In the genomic region with DNA sequence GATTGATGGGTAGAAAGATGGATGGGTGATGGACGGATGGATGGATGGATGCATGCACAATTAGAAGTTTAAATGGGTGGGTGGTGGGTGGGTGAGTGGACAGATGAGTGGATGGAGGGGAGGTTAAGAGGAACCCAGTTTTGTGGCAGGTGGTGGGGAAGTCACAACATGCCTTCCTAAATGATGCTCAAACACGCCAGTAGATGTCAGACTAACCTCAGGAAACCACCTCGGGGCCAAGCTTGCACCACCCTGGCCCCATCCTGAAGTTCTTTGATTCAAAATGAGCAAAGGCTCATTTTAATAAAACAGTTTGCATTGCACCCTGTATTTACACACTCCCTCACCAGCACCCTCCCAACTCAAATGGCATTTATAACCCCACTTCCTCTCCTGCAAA, we compare ENCODE assay signal across 8 cellular contexts.
DNase-seq lines count a peak whose midpoint lies in the region; ATAC-seq and TF ChIP-seq lines count a peak whose summit lies in the region.

No MANE protein-coding gene starts in this region.

- H3K4me1 Mint-ChIP-seq in activated naive CD8-positive, alpha-beta T cell treated with anti-CD3 and anti-CD28 coated beads, Interleukin-2, amount 50 U/mL, for 24 hours = no peaks in the 10 kb centered on the region

- H3K9me3 Mint-ChIP-seq in activated naive CD8-positive, alpha-beta T cell treated with anti-CD3 and anti-CD28 coated beads, Interleukin-2, amount 50 U/mL, for 24 hours = no peaks in the 10 kb centered on the region

- H3K36me3 ChIP-seq in cardiac muscle cell (no peaks in the 10 kb centered on the region), suprapubic skin (no peaks in the 10 kb centered on the region)

- TF ChIP-seq CTCF in cardiac muscle cell (IDR thresholded peaks at IDR 0.05; ENCODE audit: low read depth, low read length) = peak; percentile 62
- TF ChIP-seq CTCF in suprapubic skin (IDR thresholded peaks at IDR 0.05) = peak in 1 of 2 donors; percentile 54

- DNase-seq in EL (peak; percentile 73), MV-4-11 (lab: John Stamatoyannopoulos, UW) (peak; percentile 56), SHP77 (lab: John Stamatoyannopoulos, UW) (peak; percentile 68 to 73), cardiac muscle cell (ENCODE audit: low read depth in 1 of 2, low spot score in 1 of 2) (peak; percentile 68 to 83), pulmonary artery endothelial cell (ENCODE audit: low read depth, low spot score) (peak; percentile 20), suprapubic skin (ENCODE audit: low spot score in 2 of 2) (no peak)
- DNase-seq in activated naive CD8-positive, alpha-beta T cell treated with anti-CD3 and anti-CD28 coated beads, Interleukin-2, amount 50 U/mL, for 24 hours = peak; percentile 33

- no peak for TF ChIP-seq POLR2A in suprapubic skin (IDR thresholded peaks at IDR 0.05)

- TF ChIP-seq EP300 in suprapubic skin (IDR thresholded peaks at IDR 0.05) = no peak

- H3K27ac ChIP-seq in cardiac muscle cell (no peak overlapping the region), suprapubic skin (no peak overlapping the region)

- ATAC-seq in activated naive CD8-positive, alpha-beta T cell treated with anti-CD3 and anti-CD28 coated beads, Interleukin-2, amount 50 U/mL, for 24 hours = peak; percentile 80
- no peak for ATAC-seq in HG03520 (IDR thresholded peaks at IDR 0.05; ENCODE audit: unreplicated experiment)

- H3K4me3 ChIP-seq in cardiac muscle cell (no peak overlapping the region), suprapubic skin (no peak overlapping the region)

- no peaks in the 10 kb centered on the region for H3K9me3 ChIP-seq in cardiac muscle cell (ENCODE audit: low read depth)
- no peaks in the 10 kb centered on the region for H3K9me3 ChIP-seq in suprapubic skin

- 2% methylated on average over 3 of the region's 3 CpGs for WGBS in suprapubic skin

- H3K27ac Mint-ChIP-seq in activated naive CD8-positive, alpha-beta T cell treated with anti-CD3 and anti-CD28 coated beads, Interleukin-2, amount 50 U/mL, for 24 hours = no peak overlapping the region

- peaks cover 4% of the 10 kb centered on the region for H3K27me3 Mint-ChIP-seq in activated naive CD8-positive, alpha-beta T cell treated with anti-CD3 and anti-CD28 coated beads, Interleukin-2, amount 50 U/mL, for 24 hours

- no peaks in the 10 kb centered on the region for H3K27me3 ChIP-seq in cardiac muscle cell
- H3K27me3 ChIP-seq in suprapubic skin = peaks cover 21% of the 10 kb centered on the region

- H3K36me3 Mint-ChIP-seq in activated naive CD8-positive, alpha-beta T cell treated with anti-CD3 and anti-CD28 coated beads, Interleukin-2, amount 50 U/mL, for 24 hours (ENCODE audit: low read depth) = no peaks in the 10 kb centered on the region

- H3K4me1 ChIP-seq in cardiac muscle cell (ENCODE audit: low read depth) = no peaks in the 10 kb centered on the region
- no peaks in the 10 kb centered on the region for H3K4me1 ChIP-seq in suprapubic skin

- H3K4me3 Mint-ChIP-seq in activated naive CD8-positive, alpha-beta T cell treated with anti-CD3 and anti-CD28 coated beads, Interleukin-2, amount 50 U/mL, for 24 hours = no peak overlapping the region

Comparison
In these comparisons a context has a peak if more than half of its experiments do, and no peak if none do; other contexts are left out.
1. DNase-seq: peak in EL (single experiment), MV-4-11 (single experiment), SHP77 (2 of 2), activated naive CD8-positive, alpha-beta T cell treated with anti-CD3 and anti-CD28 coated beads, Interleukin-2, amount 50 U/mL, for 24 hours (single experiment), cardiac muscle cell (2 of 2) and pulmonary artery endothelial cell (single experiment); none in suprapubic skin (0 of 2).